ENCODE assay signal across 17 cellular contexts in genomic region chr11:2202900-2203439, GRCh38. TPM values are rescaled to one million over a fixed set of nuclear protein-coding genes. Genes with fewer than 3 reads are reported as not detected.
DNase-seq lines count a peak whose midpoint lies in the region; ATAC-seq and TF ChIP-seq lines count a peak whose summit lies in the region.
"Had no signal": no experiment of that assay in that cellular context is flagged by ENCODE, and none has a peak within 500 bp of the region (broad histone marks: within the 10 kb centered on the region; RNA-seq: fewer than 3 reads in every experiment).

No MANE protein-coding gene starts in this region.

- H3K4me1 ChIP-seq in right cardiac atrium (ENCODE audit: control insufficient read depth, insufficient read depth, low read length) (no peaks in the 10 kb centered on the region), upper lobe of left lung (peaks cover 0 to 6% (median 0%) of the 10 kb centered on the region in 4 donors)
- H3K4me1 ChIP-seq: heart left ventricle had no signal

- H3K27ac ChIP-seq in right cardiac atrium (ENCODE audit: low read length) (no peak overlapping the region), RWPE1 (peak overlapping the region; percentile 84), upper lobe of left lung (peak overlapping the region in 3 of 4 donors; percentile 17 to 33 (median 30))
- H3K27ac ChIP-seq: GM23248, heart left ventricle had no signal

- H3K27me3 ChIP-seq in right cardiac atrium (ENCODE audit: control insufficient read depth, insufficient read depth) = no peaks in the 10 kb centered on the region
- H3K27me3 ChIP-seq in upper lobe of left lung = no peaks in the 10 kb centered on the region

- DNase-seq in Right ventricle myocardium inferior (ENCODE audit: missing footprints) (peak; percentile 53), right cardiac atrium (no peak), RWPE1 (ENCODE audit: low spot score) (no peak), mesenteric fat pad (ENCODE audit: low spot score) (peak; percentile 35), upper lobe of left lung (no peak), islet precursor cell (no peak), GM13976 (ENCODE audit: low spot score) (no peak)
- DNase-seq: GM23248; NCI-H2029 treated with DMSO at 0.1 percent for 48 hours; stimulated activated CD4-positive, alpha-beta T cell treated with anti-CD3 and anti-CD28 coated beads, Interleukin-4, amount 100 ng/mL, for 24 hours had no signal

- intact Hi-C loops in Right ventricle myocardium inferior (cut with DNase I) = loop anchor here (5.0 kb wide), 1 partner anchor 64 kb away; no protein-coding TSS in a partner anchor
- intact Hi-C loops in right cardiac atrium (cut with DNase I) = loop anchor here in 1 of 4 donors (5.0 kb wide), 1 partner anchor 94 kb away; no protein-coding TSS in a partner anchor

- CTCF ChIA-PET in RWPE1 (lab: Yijun Ruan, JAX) = interaction anchor here (1.3 to 1.4 kb wide), 2 partner anchors 67 to 217 kb away, joined by 6 read pairs; partner anchors contain the start of gene ASCL2

- no peaks in the 10 kb centered on the region for H3K36me3 ChIP-seq in upper lobe of left lung
- H3K36me3 ChIP-seq: heart left ventricle had no signal

- WGBS in right cardiac atrium = 84% methylated on average over 10 of the region's 10 CpGs
- WGBS in upper lobe of left lung, 2 donors = 80 to 81% methylated on average over 10 of the region's 10 CpGs

- no peak for TF ChIP-seq CTCF in RWPE1 (conservative IDR thresholded peaks at IDR 0.05; ENCODE audit: low read depth)
- no peak for TF ChIP-seq CTCF in upper lobe of left lung (IDR thresholded peaks at IDR 0.05)
- no peak for TF ChIP-seq CTCF in GM13976 (IDR thresholded peaks at IDR 0.05; ENCODE audit: borderline replicate concordance, control extremely low read depth, extremely low read depth, insufficient read depth, missing control alignments)

- no peak for TF ChIP-seq POLR2A in upper lobe of left lung (IDR thresholded peaks at IDR 0.05)

- in situ Hi-C loops in GM13976 (cut with MboI; ENCODE audit: low sequenced_read_pairs, unreplicated experiment) = loop anchor here (10.0 kb wide), 1 partner anchor 222 kb away; no protein-coding TSS in a partner anchor

- POLR2A ChIA-PET in RWPE1 (lab: Yijun Ruan, JAX; ENCODE audit: low non-redundant PET) = interaction anchor here (0.6 to 1.1 kb wide), 2 partner anchors 67 to 68 kb away, joined by 3 read pairs; partner anchors contain the start of gene ASCL2

- TF ChIP-seq EP300 in upper lobe of left lung (IDR thresholded peaks at IDR 0.05) = no peak

- H3K9me3 ChIP-seq in right cardiac atrium (ENCODE audit: control insufficient read depth, low read length) (no peaks in the 10 kb centered on the region), upper lobe of left lung (no peaks in the 10 kb centered on the region)

- no peak overlapping the region for H3K4me3 ChIP-seq in right cardiac atrium (ENCODE audit: low read length)
- H3K4me3 ChIP-seq in upper lobe of left lung = no peak overlapping the region
- H3K4me3 ChIP-seq: GM23248, heart left ventricle had no signal

- ATAC-seq in Right ventricle myocardium inferior = no peak
- ATAC-seq in right cardiac atrium = no peak
- no peak for ATAC-seq in upper lobe of left lung (ENCODE audit: low FRiP score in 2 of 2)
- ATAC-seq in GM21367 (IDR thresholded peaks at IDR 0.05; ENCODE audit: unreplicated experiment) = no peak
- ATAC-seq: heart left ventricle; naive thymus-derived CD8-positive, alpha-beta T cell had no signal

RNA-seq across cellular contexts. Expression of gene TH, which starts 31.4 kb away (rescaled TPM):
- not detected for total RNA-seq in Right ventricle myocardium inferior
- not detected for total RNA-seq in right cardiac atrium
- not detected for polyA plus RNA-seq in right cardiac atrium
- total RNA-seq in mesenteric fat pad = not detected
- not detected for total RNA-seq in upper lobe of left lung
- total RNA-seq: Daoy; GM23248; heart left ventricle; HT1080; naive thymus-derived CD8-positive, alpha-beta T cell; NCI-H460 had no signal
- polyA plus RNA-seq: GM23248; naive thymus-derived CD8-positive, alpha-beta T cell had no signal

RNA-seq across cellular contexts. Expression of gene INS, which starts 42.0 kb away (rescaled TPM):
- total RNA-seq in Right ventricle myocardium inferior (not detected), right cardiac atrium (1 to 10 TPM in 1 of 4 donors, not detected in 3; 1.1 TPM), mesenteric fat pad (0.74 TPM), upper lobe of left lung (under 1 TPM in 1 of 6 donors, not detected in 5; 0.67 TPM)
- not detected for polyA plus RNA-seq in right cardiac atrium
- total RNA-seq: Daoy; GM23248; HT1080; lung microvascular endothelial cell; naive thymus-derived CD8-positive, alpha-beta T cell; NCI-H460 had no signal
- polyA plus RNA-seq: GM23248; naive thymus-derived CD8-positive, alpha-beta T cell had no signal

Comparison
In these comparisons a context has a peak if more than half of its experiments do, and no peak if none do; other contexts are left out.
1. DNase-seq: peak in Right ventricle myocardium inferior (single experiment) and mesenteric fat pad (single experiment); none in right cardiac atrium (0 of 3), RWPE1 (single experiment), upper lobe of left lung (0 of 2), islet precursor cell (single experiment) and GM13976 (single experiment).